20 cellular contexts compared by ENCODE assay signal in the genomic region with DNA sequence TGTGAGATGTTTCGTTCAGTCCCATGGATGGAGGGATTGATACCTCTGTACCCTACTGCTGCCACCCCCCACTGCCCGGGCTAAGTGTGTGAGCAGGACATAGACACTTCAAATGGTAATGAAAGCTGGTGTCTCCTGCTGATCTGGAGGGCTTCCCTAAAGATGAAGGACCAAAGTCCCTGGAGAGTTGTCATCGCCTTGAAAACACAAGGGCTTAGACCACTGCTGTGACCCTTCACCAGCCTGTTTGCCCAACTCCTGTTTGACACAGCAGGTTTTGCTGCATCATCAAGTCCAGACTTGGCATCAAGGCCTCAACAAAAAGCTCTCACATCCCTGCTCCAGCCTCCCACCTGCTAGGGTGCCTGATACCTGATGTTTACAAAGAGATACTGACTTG.
"Had no signal": no experiment of that assay in that cellular context is flagged by ENCODE, and none has a peak within 500 bp of the region (broad histone marks: within the 10 kb centered on the region; RNA-seq: fewer than 3 reads in every experiment).

No MANE protein-coding gene starts in this region.

- H3K27me3 ChIP-seq: hepatocyte, spleen, tibial artery had no signal

- H3K4me3 ChIP-seq: coronary artery, hepatocyte, lung, spleen, tibial artery had no signal

- ATAC-seq: left colon; left ventricle myocardium superior; sciatic nerve; stimulated activated memory B cell treated with anti-CD40 and anti-IgM and Interleukin-4, amounts not matched to agents 10 μg/mL and 1 μg/mL and 100 μg/mL, for 72 hours had no signal

- H3K9me3 ChIP-seq: tibial artery had no signal

- DNase-seq: effector CD8-positive, alpha-beta T cell; foreskin melanocyte; head of caudate nucleus; kidney; left colon; left ventricle myocardium superior; mesenchymal stem cell; midbrain; naive B cell; posterior cingulate gyrus; spleen; stimulated activated CD4-positive, alpha-beta T cell treated with anti-CD3 and anti-CD28 coated beads, Interleukin-15, amount 100 ng/mL, for 24 hours; stimulated activated CD4-positive, alpha-beta T cell treated with anti-CD3 and anti-CD28 coated beads, Interleukin-1b, Interleukin-23, amount 100 ng/mL, for 48 hours; stimulated activated CD4-positive, alpha-beta T cell treated with anti-CD3 and anti-CD28 coated beads, Interleukin-4, amount 100 ng/mL, for 24 hours; tibial artery had no signal

- H3K27ac ChIP-seq: coronary artery, hepatocyte, spleen, tibial artery had no signal

- H2AFZ ChIP-seq: hepatocyte had no signal

- H3K4me1 ChIP-seq: spleen, tibial artery had no signal

- H3K4me2 ChIP-seq: hepatocyte had no signal

- H3K36me3 ChIP-seq: spleen had no signal
